In genomic region chr22:38204784-38205183, GRCh38 we compare ENCODE assay signal across 9 cellular contexts. TPM values are rescaled to one million over a fixed set of nuclear protein-coding genes. Genes with fewer than 3 reads are reported as not detected.
DNase-seq lines count a peak whose midpoint lies in the region; ATAC-seq and TF ChIP-seq lines count a peak whose summit lies in the region.
"Had no signal": no experiment of that assay in that cellular context is flagged by ENCODE, and none has a peak within 500 bp of the region (broad histone marks: within the 10 kb centered on the region; RNA-seq: fewer than 3 reads in every experiment).

No MANE protein-coding gene starts in this region.

- CTCF ChIA-PET in activated CD8-positive, alpha-beta memory T cell treated with anti-CD3 and anti-CD28 coated beads, Interleukin-2, amount 10 ng/mL, durations not matched to agents 7 days and 5 days (lab: Charles Lee) = interaction anchor here (0.7 to 1.6 kb wide), 4 partner anchors 23 to 152 kb away, joined by 3 to 4 read pairs (median 4); partner anchors contain the start of gene PLA2G6

- 71% methylated on average over 7 of the region's 7 CpGs for WGBS in suprapubic skin

- peak overlapping the region; percentile 28 for H3K9ac ChIP-seq in fibroblast of lung (ENCODE audit: insufficient read depth, low read length)

- no peak for TF ChIP-seq CTCF in fibroblast of lung (conservative IDR thresholded peaks at IDR 0.05 in 1 of 2, IDR thresholded peaks at IDR 0.05 in 1 of 2; ENCODE audit: low read depth in 1 of 2, low read length in 2 of 2)
- no peak for TF ChIP-seq CTCF in suprapubic skin (IDR thresholded peaks at IDR 0.05)

- H3K27ac Mint-ChIP-seq in activated CD8-positive, alpha-beta memory T cell treated with anti-CD3 and anti-CD28 coated beads, Interleukin-2, amount 10 ng/mL, durations not matched to agents 7 days and 5 days = peak overlapping the region; percentile 48
- peak overlapping the region; percentile 6 for H3K27ac Mint-ChIP-seq in T-helper 2 cell treated with Interferon-gamma antibody and Interleukin-4, amounts not matched to agents 5 μg/mL and 100 μg/mL, for 36 hours

- peaks cover 65% of the 10 kb centered on the region for H3K79me2 ChIP-seq in fibroblast of lung (ENCODE audit: control insufficient read depth, insufficient read depth, low read length)

- H3K9me3 ChIP-seq in fibroblast of lung (ENCODE audit: control insufficient read depth, insufficient read depth, low read depth, low read length) (no peaks in the 10 kb centered on the region), suprapubic skin (no peaks in the 10 kb centered on the region)

- peaks cover 6% of the 10 kb centered on the region for H3K36me3 ChIP-seq in fibroblast of lung (ENCODE audit: control insufficient read depth, insufficient read depth, low read length)
- H3K36me3 ChIP-seq in suprapubic skin = no peaks in the 10 kb centered on the region

- H3K4me3 ChIP-seq in fibroblast of lung (replicated peaks in 1 of 4; ENCODE audit: control extremely low read depth in 1 of 4, insufficient read depth in 1 of 4, low read depth in 3 of 4, low read length in 4 of 4) = peak overlapping the region in 3 of 4 experiments; percentile 24 to 40 (median 34)
- peak overlapping the region; percentile 2 for H3K4me3 ChIP-seq in suprapubic skin

- H3K4me1 Mint-ChIP-seq in activated CD8-positive, alpha-beta memory T cell treated with anti-CD3 and anti-CD28 coated beads, Interleukin-2, amount 10 ng/mL, durations not matched to agents 7 days and 5 days = peaks cover 40% of the 10 kb centered on the region
- peaks cover 25% of the 10 kb centered on the region for H3K4me1 Mint-ChIP-seq in T-helper 2 cell treated with Interferon-gamma antibody and Interleukin-4, amounts not matched to agents 5 μg/mL and 100 μg/mL, for 36 hours (ENCODE audit: low read depth)

- H3K27me3 Mint-ChIP-seq in activated CD8-positive, alpha-beta memory T cell treated with anti-CD3 and anti-CD28 coated beads, Interleukin-2, amount 10 ng/mL, durations not matched to agents 7 days and 5 days = no peaks in the 10 kb centered on the region
- no peaks in the 10 kb centered on the region for H3K27me3 Mint-ChIP-seq in T-helper 2 cell treated with Interferon-gamma antibody and Interleukin-4, amounts not matched to agents 5 μg/mL and 100 μg/mL, for 36 hours (ENCODE audit: low read depth)

- H3K27ac ChIP-seq in fibroblast of lung (ENCODE audit: insufficient read depth, low read length) = peak overlapping the region; percentile 100
- peak overlapping the region; percentile 100 for H3K27ac ChIP-seq in suprapubic skin

- no peaks in the 10 kb centered on the region for H3K36me3 Mint-ChIP-seq in activated CD8-positive, alpha-beta memory T cell treated with anti-CD3 and anti-CD28 coated beads, Interleukin-2, amount 10 ng/mL, durations not matched to agents 7 days and 5 days
- H3K36me3 Mint-ChIP-seq in T-helper 2 cell treated with Interferon-gamma antibody and Interleukin-4, amounts not matched to agents 5 μg/mL and 100 μg/mL, for 36 hours (ENCODE audit: low read depth) = no peaks in the 10 kb centered on the region

- no peaks in the 10 kb centered on the region for H3K9me3 Mint-ChIP-seq in activated CD8-positive, alpha-beta memory T cell treated with anti-CD3 and anti-CD28 coated beads, Interleukin-2, amount 10 ng/mL, durations not matched to agents 7 days and 5 days (ENCODE audit: low read depth)
- no peaks in the 10 kb centered on the region for H3K9me3 Mint-ChIP-seq in T-helper 2 cell treated with Interferon-gamma antibody and Interleukin-4, amounts not matched to agents 5 μg/mL and 100 μg/mL, for 36 hours

- peak overlapping the region; percentile 7 for H3K4me3 Mint-ChIP-seq in activated CD8-positive, alpha-beta memory T cell treated with anti-CD3 and anti-CD28 coated beads, Interleukin-2, amount 10 ng/mL, durations not matched to agents 7 days and 5 days
- H3K4me3 Mint-ChIP-seq in T-helper 2 cell treated with Interferon-gamma antibody and Interleukin-4, amounts not matched to agents 5 μg/mL and 100 μg/mL, for 36 hours = no peak overlapping the region

- ATAC-seq in activated CD8-positive, alpha-beta memory T cell treated with anti-CD3 and anti-CD28 coated beads, Interleukin-2, amount 10 ng/mL, durations not matched to agents 7 days and 5 days = no peak
- no peak for ATAC-seq in GM21360 (IDR thresholded peaks at IDR 0.05; ENCODE audit: unreplicated experiment)

- peak overlapping the region; percentile 84 for H3K4me2 ChIP-seq in fibroblast of lung (ENCODE audit: extremely low read depth, insufficient read depth, low read length)

- peak; percentile 83 for DNase-seq in activated CD8-positive, alpha-beta memory T cell treated with anti-CD3 and anti-CD28 coated beads, Interleukin-2, amount 10 ng/mL, durations not matched to agents 7 days and 5 days
- DNase-seq in activated CD8-positive, alpha-beta memory T cell treated with anti-CD3 and anti-CD28 coated beads, Interleukin-2, amount 50 U/mL, for 48 hours = no peak
- no peak for DNase-seq in T-helper 2 cell treated with Interferon-gamma antibody and Interleukin-4, amounts not matched to agents 5 μg/mL and 100 μg/mL, for 36 hours (ENCODE audit: low spot score)
- DNase-seq in fibroblast of lung (ENCODE audit: low read depth in 2 of 2) = peak in 1 of 2 donors; percentile 53
- peak in 1 of 2 donors; percentile 61 for DNase-seq in suprapubic skin (ENCODE audit: low spot score in 2 of 2)
- DNase-seq in middle frontal gyrus (ENCODE audit: extremely low spot score, low spot score) = no peak
- DNase-seq in stimulated activated naive CD4-positive, alpha-beta T cell treated with Interleukin-2 at 50 U/mL for 16 hours (lab: John Stamatoyannopoulos, UW) = no peak
- DNase-seq: NCI-H510A had no signal

- TF ChIP-seq EP300 in suprapubic skin (IDR thresholded peaks at IDR 0.05) = no peak

- H3K27me3 ChIP-seq in fibroblast of lung (ENCODE audit: control insufficient read depth, insufficient read depth, low read length) (no peaks in the 10 kb centered on the region), suprapubic skin (no peaks in the 10 kb centered on the region)

- no peaks in the 10 kb centered on the region for H4K20me1 ChIP-seq in fibroblast of lung (ENCODE audit: control insufficient read depth, extremely low read depth, insufficient read depth, low read length)

- no peak overlapping the region for H2AFZ ChIP-seq in fibroblast of lung (ENCODE audit: low read length)

- no peak for TF ChIP-seq POLR2A in suprapubic skin (IDR thresholded peaks at IDR 0.05)

- H3K4me1 ChIP-seq in fibroblast of lung (ENCODE audit: control insufficient read depth, extremely low read depth, insufficient read depth, low read length) (peaks cover 23% of the 10 kb centered on the region), suprapubic skin (peaks cover 37% of the 10 kb centered on the region)

RNA-seq across cellular contexts. Expression of gene MAFF, which starts 3.0 kb away (rescaled TPM):
- 1 to 10 TPM; 6.6 to 7.8 TPM for total RNA-seq in activated CD8-positive, alpha-beta memory T cell treated with anti-CD3 and anti-CD28 coated beads, Interleukin-2, amount 10 ng/mL, durations not matched to agents 7 days and 5 days
- 20.5 and 26.3 TPM in 2 replicates for total RNA-seq in fibroblast of lung
- 8.8 and 18.5 TPM in 2 replicates for polyA plus RNA-seq in fibroblast of lung
- polyA plus RNA-seq in fibroblast of lung (2012) = 13.1 and 24.4 TPM in 2 replicates
- polyA minus RNA-seq in fibroblast of lung (ENCODE audit: low replicate concordance) = 4.9 and 10.7 TPM in 2 replicates
- 10 to 100 TPM; 27.3 to 70.1 (median 52.8) TPM for total RNA-seq in suprapubic skin

RNA-seq across cellular contexts. Expression of gene PLA2G6, which starts 23.2 kb away (rescaled TPM):
- 10 to 100 TPM; 41.1 to 71.4 TPM for total RNA-seq in activated CD8-positive, alpha-beta memory T cell treated with anti-CD3 and anti-CD28 coated beads, Interleukin-2, amount 10 ng/mL, durations not matched to agents 7 days and 5 days
- total RNA-seq in fibroblast of lung = 24.9 and 29.9 TPM in 2 replicates
- polyA plus RNA-seq in fibroblast of lung = 4.4 and 4.8 TPM in 2 replicates
- 3.2 and 5.1 TPM in 2 replicates for polyA plus RNA-seq in fibroblast of lung (2012)
- 24.8 and 39.5 TPM in 2 replicates for polyA minus RNA-seq in fibroblast of lung (ENCODE audit: low replicate concordance)
- 100 to 1,000 TPM in 1 of 4 donors, 10 to 100 TPM in 3; 49.7 to 178 (median 92.9) TPM for total RNA-seq in suprapubic skin
